Comparison of ENCODE assay signal across 18 cellular contexts in the genomic region with DNA sequence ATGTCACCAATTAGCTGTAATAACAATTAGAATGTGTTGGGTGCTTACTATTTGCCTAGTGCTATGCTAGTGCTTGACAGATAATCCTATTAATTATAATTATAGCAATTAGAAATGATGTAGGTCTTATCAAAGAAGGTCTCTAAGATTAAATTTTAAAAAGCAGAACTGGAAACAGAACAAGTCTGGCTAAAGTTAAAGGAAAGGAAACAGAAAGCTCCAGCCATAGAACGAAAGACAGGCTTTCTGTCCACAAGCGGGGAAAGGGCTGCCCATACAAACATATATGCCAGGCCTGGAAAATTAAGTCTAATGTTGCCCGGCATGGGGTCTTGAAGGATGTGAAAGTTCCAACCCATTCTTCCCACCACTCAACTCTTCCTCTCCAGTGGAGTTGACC.
"Had no signal": no experiment of that assay in that cellular context is flagged by ENCODE, and none has a peak within 500 bp of the region (broad histone marks: within the 10 kb centered on the region; RNA-seq: fewer than 3 reads in every experiment).

No MANE protein-coding gene starts in this region.

- H3K27me3 ChIP-seq: body of pancreas, suprapubic skin had no signal

- ATAC-seq: body of pancreas; left cardiac atrium; mucosa of descending colon; natural killer cell; stimulated activated naive CD8-positive, alpha-beta T cell treated with anti-CD3 and anti-CD28 coated beads, Interleukin-15, Interleukin-2, amounts not matched to agents 100 U/mL and 50 U/mL, for 24 hours had no signal

- H3K9me3 Mint-ChIP-seq: activated naive CD4-positive, alpha-beta T cell treated with anti-CD3 and anti-CD28 coated beads, Interleukin-2, amount 50 U/mL, for 24 hours; immature natural killer cell; natural killer cell; type B pancreatic cell had no signal

- H3K27ac ChIP-seq: body of pancreas, suprapubic skin had no signal

- DNase-seq: activated CD4-positive, alpha-beta T cell treated with anti-CD3 and anti-CD28 coated beads, Interleukin-2, amount 10 ng/mL, durations not matched to agents 7 days and 5 days; activated CD4-positive, CD25-positive, alpha-beta regulatory T cell; body of pancreas; dermis blood vessel endothelial cell; erythroblast; hypothalamus; immature natural killer cell; left cardiac atrium; mucosa of descending colon; natural killer cell; nucleus accumbens; stimulated activated CD4-positive, alpha-beta T cell treated with anti-CD3 and anti-CD28 coated beads, Interleukin-4, amount 100 ng/mL, for 1 hour; stimulated activated CD8-positive, alpha-beta memory T cell treated with anti-CD3 and anti-CD28 coated beads, Interleukin-4, amount 100 ng/mL, for 48 hours; stimulated activated naive CD8-positive, alpha-beta T cell treated with anti-CD3 and anti-CD28 coated beads, Interleukin-15, Interleukin-2, amounts not matched to agents 100 U/mL and 50 U/mL, for 24 hours had no signal

- H3K4me3 ChIP-seq: body of pancreas, lung, mucosa of descending colon, suprapubic skin had no signal

- H3K9me3 ChIP-seq: body of pancreas, mucosa of descending colon, suprapubic skin had no signal

- H3K36me3 ChIP-seq: suprapubic skin had no signal

- H3K4me3 Mint-ChIP-seq: activated CD4-positive, alpha-beta T cell treated with anti-CD3 and anti-CD28 coated beads, Interleukin-2, amount 10 ng/mL, durations not matched to agents 7 days and 5 days; activated naive CD4-positive, alpha-beta T cell treated with anti-CD3 and anti-CD28 coated beads, Interleukin-2, amount 50 U/mL, for 24 hours; immature natural killer cell; natural killer cell; type B pancreatic cell had no signal

- H3K36me3 Mint-ChIP-seq: natural killer cell had no signal

- H3K27ac Mint-ChIP-seq: activated CD4-positive, alpha-beta T cell treated with anti-CD3 and anti-CD28 coated beads, Interleukin-2, amount 10 ng/mL, durations not matched to agents 7 days and 5 days; activated naive CD4-positive, alpha-beta T cell treated with anti-CD3 and anti-CD28 coated beads, Interleukin-2, amount 50 U/mL, for 24 hours; immature natural killer cell; natural killer cell; type B pancreatic cell had no signal

- H3K27me3 Mint-ChIP-seq: activated CD4-positive, alpha-beta T cell treated with anti-CD3 and anti-CD28 coated beads, Interleukin-2, amount 10 ng/mL, durations not matched to agents 7 days and 5 days; activated naive CD4-positive, alpha-beta T cell treated with anti-CD3 and anti-CD28 coated beads, Interleukin-2, amount 50 U/mL, for 24 hours; type B pancreatic cell had no signal
